ENCODE assay signal across 17 cellular contexts in the genomic region with DNA sequence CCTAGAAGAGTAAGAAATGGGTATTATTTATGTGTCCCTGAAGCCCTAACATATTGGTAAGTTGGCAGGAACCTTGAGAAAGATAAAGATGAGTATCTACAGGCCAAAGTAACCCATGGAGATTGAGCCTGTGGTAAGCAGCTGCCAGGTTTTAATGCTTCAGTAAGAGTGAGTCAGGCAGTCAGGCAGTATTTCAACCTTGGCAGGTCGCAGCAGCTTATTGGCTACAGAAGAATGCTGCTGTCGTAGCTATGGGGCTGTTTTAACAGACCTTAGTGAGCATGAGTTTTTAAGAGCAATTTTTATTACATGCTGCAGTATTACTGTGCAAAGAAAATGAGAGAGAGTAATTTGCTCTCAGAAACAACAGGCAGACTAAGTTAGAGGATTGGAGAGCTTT. TPM values are rescaled to one million over a fixed set of nuclear protein-coding genes. Genes with fewer than 3 reads are reported as not detected.
A peak's percentile ranks its signal among the peaks of the same experiment; 100 is the strongest.
DNase-seq lines count a peak whose midpoint lies in the region; ATAC-seq, FAIRE-seq and TF ChIP-seq lines count a peak whose summit lies in the region.
"Had no signal": no experiment of that assay in that cellular context is flagged by ENCODE, and none has a peak within 500 bp of the region (broad histone marks: within the 10 kb centered on the region; RNA-seq: fewer than 3 reads in every experiment).

No MANE protein-coding gene starts in this region.

- no peak for TF ChIP-seq CTCF in adrenal gland (IDR thresholded peaks at IDR 0.05)

- DNase-seq in Caki2 (ENCODE audit: low read depth) (peak; percentile 66), HTR-8/SVneo (ENCODE audit: insufficient read length, low spot score) (peak; percentile 75), adrenal gland (peak; percentile 32 to 75 (median 65)), kidney glomerular epithelial cell (lab: John Stamatoyannopoulos, UW) (peak; percentile 86), NCI-H1048 (lab: John Stamatoyannopoulos, UW) (no peak)
- DNase-seq in activated naive CD4-positive, alpha-beta T cell (lab: John Stamatoyannopoulos, UW): no peak
- DNase-seq: activated CD4-positive, CD25-positive, alpha-beta regulatory T cell; activated naive CD8-positive, alpha-beta T cell treated with anti-CD3 and anti-CD28 coated beads, Interleukin-2, amount 50 U/mL, for 24 hours; hypothalamus; NCI-H524 treated with DMSO at 0.1 percent for 48 hours; pancreas had no signal

- peaks cover 12% of the 10 kb centered on the region for H3K27me3 ChIP-seq in adrenal gland
- H3K27me3 ChIP-seq: pancreas, SJSA1 had no signal

- no peaks in the 10 kb centered on the region for H3K36me3 ChIP-seq in adrenal gland (replicated peaks in 1 of 2)
- H3K36me3 ChIP-seq: BLaER1 treated with 17β-estradiol and CSF1 and Interleukin-3, amounts not matched to agents 10 nM and 100 nM; pancreas; SJSA1 had no signal

- intact Hi-C loops in adrenal gland (cut with DNase I): no loop called here

- in situ Hi-C loops in Caki2 (cut with HindIII; ENCODE audit: low pct_unique_long_range_greater_than_20kb, low sequenced_read_pairs): no loop called here

- peak; percentile 28 for FAIRE-seq in HTR-8/SVneo (lab: Jason Lieb, UNC)
- FAIRE-seq: pancreas had no signal

- ATAC-seq in GM19395 (IDR thresholded peaks at IDR 0.05; ENCODE audit: unreplicated experiment): no peak
- no peak for ATAC-seq in GM21423 (IDR thresholded peaks at IDR 0.05; ENCODE audit: unreplicated experiment)
- ATAC-seq: activated naive CD8-positive, alpha-beta T cell treated with anti-CD3 and anti-CD28 coated beads, Interleukin-2, amount 50 U/mL, for 24 hours; pancreas; stimulated activated memory B cell treated with anti-CD40 and anti-IgM and Interleukin-4, amounts not matched to agents 10 μg/mL and 1 μg/mL and 100 μg/mL, for 72 hours had no signal

- H3K27ac ChIP-seq in adrenal gland: no peak overlapping the region
- H3K27ac ChIP-seq: BLaER1 treated with 17β-estradiol and CSF1 and Interleukin-3, amounts not matched to agents 10 nM and 100 nM; pancreas; SJSA1 had no signal

- H3K4me1 ChIP-seq in adrenal gland (replicated peaks in 1 of 2): no peaks in the 10 kb centered on the region
- H3K4me1 ChIP-seq: SJSA1 had no signal

- no peak overlapping the region for H3K4me3 ChIP-seq in adrenal gland
- H3K4me3 ChIP-seq: BLaER1 treated with 17β-estradiol and CSF1 and Interleukin-3, amounts not matched to agents 10 nM and 100 nM; pancreas; SJSA1 had no signal

- H3K9me3 ChIP-seq in adrenal gland (replicated peaks in 1 of 3): no peaks in the 10 kb centered on the region
- H3K9me3 ChIP-seq: pancreas, SJSA1 had no signal

- TF ChIP-seq POLR2A in adrenal gland (IDR thresholded peaks at IDR 0.05): no peak

- 23 to 41% (median 31%) methylated on average over 2 of the region's 2 CpGs for WGBS in adrenal gland, 4 donors

RNA-seq across cellular contexts. Expression of a gene that starts 10.3 kb away (rescaled TPM):
- total RNA-seq in Caki2 (2014; rRNA removed; shearing (Covaris generic); ENCODE audit: low replicate concordance): not detected in 2 replicates
- 1 to 10 TPM in 1 of 8 donors, under 1 TPM in 6, not detected in 1; 0.13 to 5.1 (median 0.35) TPM for total RNA-seq in adrenal gland
- under 1 TPM; 0.17 to 0.44 (median 0.32) TPM for polyA plus RNA-seq in adrenal gland
- total RNA-seq: lung microvascular endothelial cell, SJSA1 had no signal

Comparison
In these comparisons a context has a peak if more than half of its experiments do, and no peak if none do; other contexts are left out.
1. DNase-seq: peak in Caki2 (single experiment), HTR-8/SVneo (single experiment), adrenal gland (7 of 7) and kidney glomerular epithelial cell (single experiment); none in activated naive CD4-positive, alpha-beta T cell (0 of 4) and NCI-H1048 (single experiment).